ENCODE assay signal across 22 cellular contexts in the genomic region with DNA sequence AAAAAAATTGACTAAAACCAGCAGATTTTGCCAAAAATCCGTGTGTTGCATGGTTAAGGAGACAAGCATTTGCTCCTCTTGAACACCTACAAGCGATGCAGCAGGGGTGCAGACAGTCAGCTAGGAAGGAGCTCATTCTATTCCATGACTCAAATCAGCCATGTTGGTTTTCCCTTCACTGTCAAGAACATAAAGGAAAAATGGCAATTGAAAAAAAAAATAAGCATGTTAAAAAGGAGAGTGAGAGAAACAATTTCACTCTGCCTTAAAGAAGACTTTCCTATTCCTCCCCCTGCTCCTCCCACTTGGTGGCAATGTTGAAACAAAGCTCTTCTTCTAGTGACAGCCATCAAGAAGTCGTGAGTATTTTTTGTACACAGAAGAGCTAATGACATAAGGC.
"Had no signal": no experiment of that assay in that cellular context is flagged by ENCODE, and none has a peak within 500 bp of the region (broad histone marks: within the 10 kb centered on the region; RNA-seq: fewer than 3 reads in every experiment).

No MANE protein-coding gene starts in this region.

- H3K9me3 ChIP-seq: SJSA1 had no signal

- H3K27ac ChIP-seq: RWPE1, SJSA1, SK-N-MC had no signal

- H3K27me3 ChIP-seq: SJSA1 had no signal

- H3K4me3 ChIP-seq: SJSA1, SK-N-MC had no signal

- ATAC-seq: Panc1, PC-3, T-cell had no signal

- DNase-seq: KBM-7, MV-4-11, NCI-H1092, NCI-H1105 treated with DMSO at 0.1 percent for 48 hours, NCI-H1417 treated with DMSO at 0.1 percent for 48 hours, NCI-H146, NCI-H1694 treated with DMSO at 0.1 percent for 48 hours, NCI-H1930, NCI-H2081 treated with DMSO at 0.1 percent for 48 hours, NCI-H2227 treated with DMSO at 0.1 percent for 48 hours, NCI-H510A, NCI-H524 treated with DMSO at 0.1 percent for 48 hours, NCI-H69, NCI-H774, PC-3, SHP77 treated with DMSO at 0.1 percent for 48 hours, SW 1271, T-cell had no signal

- H3K36me3 ChIP-seq: SJSA1 had no signal

- H3K4me1 ChIP-seq: SJSA1 had no signal
